In genomic region chr10:10845826-10846225, GRCh38 we compare ENCODE assay signal across 15 cellular contexts.
DNase-seq lines count a peak whose midpoint lies in the region; ATAC-seq and TF ChIP-seq lines count a peak whose summit lies in the region.
"Had no signal": no experiment of that assay in that cellular context is flagged by ENCODE, and none has a peak within 500 bp of the region (broad histone marks: within the 10 kb centered on the region; RNA-seq: fewer than 3 reads in every experiment).

No MANE protein-coding gene starts in this region.

- H3K4me2 ChIP-seq in mesenchymal stem cell (ENCODE audit: low read length, poor library complexity, severe bottlenecking) = no peak overlapping the region
- H3K4me2 ChIP-seq: A549 had no signal

- no peak overlapping the region for H3K14ac ChIP-seq in mesenchymal stem cell (ENCODE audit: low read length in 2 of 2)

- intact Hi-C loops in uterus (cut with DNase I; ENCODE audit: low total_unique reads) = no loop called here

- no peak overlapping the region for H2BK15ac ChIP-seq in mesenchymal stem cell (ENCODE audit: low read depth, poor library complexity, severe bottlenecking)

- no peaks in the 10 kb centered on the region for H3K27me3 ChIP-seq in adipocyte (replicated peaks; ENCODE audit: control insufficient read depth, insufficient read depth, low read length)
- H3K27me3 ChIP-seq in endodermal cell (ENCODE audit: control insufficient read depth, insufficient read depth, low read length, poor library complexity, severe bottlenecking) = no peaks in the 10 kb centered on the region
- no peaks in the 10 kb centered on the region for H3K27me3 ChIP-seq in mesenchymal stem cell (ENCODE audit: control insufficient read depth in 1 of 2, insufficient read depth in 1 of 2, low read length in 2 of 2)
- no peaks in the 10 kb centered on the region for H3K27me3 ChIP-seq in uterus

- H3K4me3 Mint-ChIP-seq in endodermal cell = no peak overlapping the region
- H3K4me3 Mint-ChIP-seq: CD14-positive monocyte; CD8-positive, alpha-beta memory T cell; HFFc6 had no signal

- H3K9ac ChIP-seq in adipocyte (ENCODE audit: low read length) (peak overlapping the region; percentile 8), endodermal cell (ENCODE audit: extremely low read depth, low read length, poor library complexity, severe bottlenecking) (no peak overlapping the region), mesenchymal stem cell (ENCODE audit: low read length) (peak overlapping the region; percentile 72)

- no peak overlapping the region for H2BK120ac ChIP-seq in mesenchymal stem cell (ENCODE audit: low read depth, low read length)

- no peak overlapping the region for H3K18ac ChIP-seq in mesenchymal stem cell (ENCODE audit: low read depth in 1 of 2, low read length in 2 of 2)

- DNase-seq in adipocyte (ENCODE audit: low read depth) = no peak
- DNase-seq in endodermal cell = no peak
- DNase-seq in mesenchymal stem cell = no peak
- DNase-seq in uterus = no peak
- DNase-seq in RKO (ENCODE audit: low spot score) = no peak
- DNase-seq in NCI-H2196 treated with DMSO at 0.1 percent for 48 hours (lab: John Stamatoyannopoulos, UW; ENCODE audit: unreplicated experiment) = no peak
- DNase-seq: Caco-2; CD8-positive, alpha-beta memory T cell; DND-41; GDM1; HCEC 1CT; HFFc6 had no signal

- H2BK5ac ChIP-seq in mesenchymal stem cell (ENCODE audit: low read depth, low read length, poor library complexity, severe bottlenecking) = no peak overlapping the region

- H3K4me1 ChIP-seq in adipocyte (ENCODE audit: control insufficient read depth, insufficient read depth, low read length) (peaks cover 14% of the 10 kb centered on the region), endodermal cell (ENCODE audit: control insufficient read depth, insufficient read depth, low read length) (no peaks in the 10 kb centered on the region), mesenchymal stem cell (ENCODE audit: control insufficient read depth, insufficient read depth, low read depth, low read length) (no peaks in the 10 kb centered on the region), uterus (no peaks in the 10 kb centered on the region)
- H3K4me1 ChIP-seq: A549, Caco-2 had no signal

- H3K4me3 ChIP-seq in adipocyte (ENCODE audit: low read length) = peak overlapping the region; percentile 49
- H3K4me3 ChIP-seq in endodermal cell (ENCODE audit: low read length) = no peak overlapping the region
- peak overlapping the region in 1 of 2 experiments; percentile 36 for H3K4me3 ChIP-seq in mesenchymal stem cell (ENCODE audit: insufficient read depth in 1 of 2, low read depth in 1 of 2, low read length in 2 of 2)
- no peak overlapping the region for H3K4me3 ChIP-seq in uterus
- H3K4me3 ChIP-seq: A549 had no signal

- H3K27me3 Mint-ChIP-seq in endodermal cell (ENCODE audit: insufficient read depth) = no peaks in the 10 kb centered on the region

- H3K4me1 Mint-ChIP-seq in endodermal cell = no peaks in the 10 kb centered on the region
- H3K4me1 Mint-ChIP-seq: CD8-positive, alpha-beta memory T cell had no signal

- no peak for TF ChIP-seq POLR2A in uterus (IDR thresholded peaks at IDR 0.05)

- no peak overlapping the region for H3K4ac ChIP-seq in mesenchymal stem cell (ENCODE audit: low read depth in 1 of 2, low read length in 2 of 2)

- H3K36me3 Mint-ChIP-seq in endodermal cell (ENCODE audit: low read depth) = no peaks in the 10 kb centered on the region
- H3K36me3 Mint-ChIP-seq: CD14-positive monocyte had no signal

- H3K36me3 ChIP-seq in adipocyte (ENCODE audit: control insufficient read depth, insufficient read depth, low read length, severe bottlenecking) (no peaks in the 10 kb centered on the region), endodermal cell (ENCODE audit: control insufficient read depth, insufficient read depth, low read length) (no peaks in the 10 kb centered on the region), mesenchymal stem cell (ENCODE audit: control insufficient read depth in 1 of 2, insufficient read depth in 2 of 2, low read depth in 1 of 2, low read length in 2 of 2) (no peaks in the 10 kb centered on the region), uterus (no peaks in the 10 kb centered on the region)

- H3K9me3 Mint-ChIP-seq in endodermal cell = peaks cover 3% of the 10 kb centered on the region
- H3K9me3 Mint-ChIP-seq: HFFc6 had no signal

- no peaks in the 10 kb centered on the region for H3K9me3 ChIP-seq in adipocyte (ENCODE audit: control insufficient read depth, low read length)
- no peaks in the 10 kb centered on the region for H3K9me3 ChIP-seq in endodermal cell (ENCODE audit: control insufficient read depth, low read length)
- no peaks in the 10 kb centered on the region for H3K9me3 ChIP-seq in mesenchymal stem cell (ENCODE audit: control insufficient read depth, low read length)
- no peaks in the 10 kb centered on the region for H3K9me3 ChIP-seq in uterus

- no peak overlapping the region for H3K23ac ChIP-seq in mesenchymal stem cell (ENCODE audit: low read length in 2 of 2)

- H3K79me1 ChIP-seq in mesenchymal stem cell (replicated peaks; ENCODE audit: low read length, poor library complexity, severe bottlenecking) = no peaks in the 10 kb centered on the region

- no peak overlapping the region for H4K91ac ChIP-seq in mesenchymal stem cell (ENCODE audit: low read length)

- no peak for ATAC-seq in HG02759 (IDR thresholded peaks at IDR 0.05; ENCODE audit: unreplicated experiment)
- ATAC-seq: A549 had no signal

- H2AK5ac ChIP-seq in mesenchymal stem cell (ENCODE audit: low read length, severe bottlenecking) = no peak overlapping the region

- no peak overlapping the region for H2AFZ ChIP-seq in mesenchymal stem cell (ENCODE audit: low read depth, low read length)

- WGBS in endodermal cell (ENCODE audit: insufficient coverage in 1 of 2, insufficient read length in 1 of 2), 2 experiments = 90 to 95% methylated on average over 5 to 9 of the region's 10 CpGs
- 95% methylated on average over 9 of the region's 10 CpGs for WGBS in mesenchymal stem cell

- H2BK12ac ChIP-seq in mesenchymal stem cell (ENCODE audit: low read length in 2 of 2) = no peak overlapping the region

- TF ChIP-seq CTCF in endodermal cell (conservative IDR thresholded peaks at IDR 0.05) (no peak), uterus (IDR thresholded peaks at IDR 0.05) (no peak)

- H4K8ac ChIP-seq in mesenchymal stem cell (ENCODE audit: low read length) = no peak overlapping the region

- H3K27ac Mint-ChIP-seq in endodermal cell = no peak overlapping the region
- H3K27ac Mint-ChIP-seq: CD14-positive monocyte; CD8-positive, alpha-beta memory T cell; HFFc6 had no signal

- H3K27ac ChIP-seq in endodermal cell (ENCODE audit: low read depth, low read length) (peak overlapping the region; percentile 32), mesenchymal stem cell (ENCODE audit: low read length, poor library complexity, severe bottlenecking) (no peak overlapping the region), uterus (peak overlapping the region; percentile 53 to 58)
- H3K27ac ChIP-seq: A549 had no signal
